Comparison of ENCODE assay signal across 15 cellular contexts in genomic region chr22:23264610-23265388, GRCh38.
DNase-seq lines count a peak whose midpoint lies in the region; ATAC-seq and TF ChIP-seq lines count a peak whose summit lies in the region.
"Had no signal": no experiment of that assay in that cellular context is flagged by ENCODE, and none has a peak within 500 bp of the region (broad histone marks: within the 10 kb centered on the region; RNA-seq: fewer than 3 reads in every experiment).

No MANE protein-coding gene starts in this region.

- peak overlapping the region; percentile 65 to 78 for H3K27ac ChIP-seq in ascending aorta
- peak overlapping the region in 1 of 2 donors; percentile 77 for H3K27ac ChIP-seq in testis
- no peak overlapping the region for H3K27ac ChIP-seq in A673 (ENCODE audit: low read depth, low read length, poor library complexity, severe bottlenecking)
- H3K27ac ChIP-seq: heart left ventricle, upper lobe of right lung had no signal

- TF ChIP-seq CTCF in ascending aorta (IDR thresholded peaks at IDR 0.05) (no peak), testis (IDR thresholded peaks at IDR 0.05) (no peak), A673 (conservative IDR thresholded peaks at IDR 0.05; ENCODE audit: low read depth, low read length) (no peak)

- H3K36me3 Mint-ChIP-seq in activated T-cell treated with anti-CD3 and anti-CD28 coated beads, Interleukin-2, amount 50 U/mL, for 72 hours (ENCODE audit: insufficient read depth in 2 of 2) = no peaks in the 10 kb centered on the region

- H3K9me3 Mint-ChIP-seq in activated T-cell treated with anti-CD3 and anti-CD28 coated beads, Interleukin-2, amount 50 U/mL, for 72 hours = no peaks in the 10 kb centered on the region

- no TSS peak for BruUV-seq in A673 (replicated peaks; lab: Mats Ljungman, UMichigan)

- H3K4me3 ChIP-seq in ascending aorta (no peak overlapping the region), testis (no peak overlapping the region), A673 (ENCODE audit: low read depth, low read length, poor library complexity, severe bottlenecking) (no peak overlapping the region)
- H3K4me3 ChIP-seq: heart left ventricle, upper lobe of right lung had no signal

- POLR2A ChIA-PET in A673 (lab: Charles Lee; ENCODE audit: low non-redundant PET) = no interaction called here

- DNase-seq in activated T-cell treated with anti-CD3 and anti-CD28 coated beads, Interleukin-2, amount 50 U/mL, for 72 hours = no peak
- no peak for DNase-seq in activated T-cell treated with anti-CD3 and anti-CD28 coated beads for 4 hours
- peak in 1 of 2 donors; percentile 80 for DNase-seq in ascending aorta (ENCODE audit: low spot score in 2 of 2)
- DNase-seq in left lobe of liver (ENCODE audit: low spot score) = peak; percentile 77
- peak; percentile 57 for DNase-seq in testis
- no peak for DNase-seq in head of caudate nucleus
- no peak for DNase-seq in stimulated activated naive CD4-positive, alpha-beta T cell (lab: John Stamatoyannopoulos, UW)
- DNase-seq in A673 (ENCODE audit: low spot score) = no peak
- DNase-seq: Caco-2, heart left ventricle, NCI-H1092 treated with DMSO at 0.1 percent for 48 hours, NCI-H524, nucleus accumbens, RPMI8226, upper lobe of right lung had no signal

- H3K27ac Mint-ChIP-seq in activated T-cell treated with anti-CD3 and anti-CD28 coated beads, Interleukin-2, amount 50 U/mL, for 72 hours = peak overlapping the region; percentile 16

- WGBS in testis, 2 donors = 56 to 63% methylated on average over 17 to 19 of the region's 19 CpGs

- H3K27me3 ChIP-seq in ascending aorta = no peaks in the 10 kb centered on the region
- no peaks in the 10 kb centered on the region for H3K27me3 ChIP-seq in testis
- no peaks in the 10 kb centered on the region for H3K27me3 ChIP-seq in A673 (replicated peaks; ENCODE audit: insufficient read depth, low read depth, low read length, poor library complexity)
- H3K27me3 ChIP-seq: heart left ventricle, upper lobe of right lung had no signal

- peaks cover 7% of the 10 kb centered on the region for H3K4me1 Mint-ChIP-seq in activated T-cell treated with anti-CD3 and anti-CD28 coated beads, Interleukin-2, amount 50 U/mL, for 72 hours (ENCODE audit: low read depth)

- CTCF ChIA-PET in A673 (lab: Charles Lee) = no interaction called here

- H3K36me3 ChIP-seq in ascending aorta = peaks cover 39 to 67% of the 10 kb centered on the region in 2 donors
- H3K36me3 ChIP-seq in testis (ENCODE audit: low read depth, missing control alignments) = no peaks in the 10 kb centered on the region
- peaks cover 13% of the 10 kb centered on the region for H3K36me3 ChIP-seq in A673 (ENCODE audit: insufficient read depth, low read length, poor library complexity, severe bottlenecking)

- H3K4me1 ChIP-seq in ascending aorta (peaks cover 0 to 12% of the 10 kb centered on the region in 2 donors), testis (peaks cover 15% of the 10 kb centered on the region), A673 (ENCODE audit: insufficient read depth, low read length, poor library complexity, severe bottlenecking) (no peaks in the 10 kb centered on the region)
- H3K4me1 ChIP-seq: Caco-2, upper lobe of right lung had no signal

- intact Hi-C loops in ascending aorta (cut with DNase I) = loop anchor here (2.0 kb wide), 1 partner anchor 14 kb away; no protein-coding TSS in a partner anchor
- intact Hi-C loops in testis (cut with DNase I; ENCODE audit: low total_unique reads) = no loop called here
- intact Hi-C loops in head of caudate nucleus (cut with DNase I) = no loop called here
- intact Hi-C loops in A673 (cut with micrococcal nuclease; ENCODE audit: unreplicated experiment) = no loop called here

- no peak overlapping the region for H3K4me3 Mint-ChIP-seq in activated T-cell treated with anti-CD3 and anti-CD28 coated beads, Interleukin-2, amount 50 U/mL, for 72 hours

- no peak for TF ChIP-seq POLR2A in testis (IDR thresholded peaks at IDR 0.05)

- no peaks in the 10 kb centered on the region for H3K9me3 ChIP-seq in ascending aorta
- no peaks in the 10 kb centered on the region for H3K9me3 ChIP-seq in testis
- H3K9me3 ChIP-seq in A673 (ENCODE audit: low read depth, low read length, poor library complexity, severe bottlenecking) = no peaks in the 10 kb centered on the region
- H3K9me3 ChIP-seq: Caco-2, heart left ventricle, upper lobe of right lung had no signal

- H3K27me3 Mint-ChIP-seq in activated T-cell treated with anti-CD3 and anti-CD28 coated beads, Interleukin-2, amount 50 U/mL, for 72 hours (ENCODE audit: low read depth) = no peaks in the 10 kb centered on the region

- no peak for ATAC-seq in activated T-cell treated with anti-CD3 and anti-CD28 coated beads, Interleukin-2, amount 50 U/mL, for 72 hours (replicated peaks in 1 of 2)
- peak; percentile 93 for ATAC-seq in left lobe of liver

Comparison
In these comparisons a context has a peak if more than half of its experiments do, and no peak if none do; other contexts are left out.
1. DNase-seq: peak in left lobe of liver (single experiment) and testis (single experiment); none in activated T-cell treated with anti-CD3 and anti-CD28 coated beads, Interleukin-2, amount 50 U/mL, for 72 hours (0 of 2), activated T-cell treated with anti-CD3 and anti-CD28 coated beads for 4 hours (single experiment), head of caudate nucleus (0 of 42), stimulated activated naive CD4-positive, alpha-beta T cell (0 of 6) and A673 (single experiment).